ENCODE assay signal across 18 cellular contexts in the genomic region with DNA sequence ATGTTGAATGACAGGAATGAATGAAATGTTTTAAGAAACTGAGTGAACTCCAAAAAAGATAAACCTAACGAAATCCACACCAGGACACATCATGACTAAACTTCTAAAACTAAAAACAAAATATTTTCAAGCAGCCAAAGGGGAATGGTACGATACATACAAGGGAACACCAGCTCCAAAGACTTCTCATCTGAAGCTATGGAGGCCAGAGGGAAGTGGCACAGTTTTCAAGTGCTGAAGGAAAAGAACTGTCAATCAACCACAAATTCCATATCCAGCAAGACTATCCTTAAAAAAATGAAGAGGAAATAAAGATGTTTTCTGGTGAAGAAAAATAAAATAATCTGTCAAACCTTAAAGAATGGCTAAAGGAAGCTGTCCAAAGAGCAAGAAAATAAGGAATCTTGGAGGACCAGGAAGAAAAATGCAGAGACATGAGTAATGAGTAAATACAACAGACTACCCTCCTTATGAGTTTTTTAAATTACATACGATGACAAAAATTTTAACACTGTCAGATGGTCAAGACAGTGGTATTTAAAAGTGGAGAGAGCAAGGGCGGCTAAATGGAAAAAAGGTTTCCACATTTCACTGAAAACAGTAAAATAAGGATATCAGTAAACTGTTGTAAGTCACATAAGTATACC. TPM values are rescaled to one million over a fixed set of nuclear protein-coding genes. Genes with fewer than 3 reads are reported as not detected.
A peak's percentile ranks its signal among the peaks of the same experiment; 100 is the strongest.
DNase-seq lines count a peak whose midpoint lies in the region; ATAC-seq, FAIRE-seq and TF ChIP-seq lines count a peak whose summit lies in the region.
"Had no signal": no experiment of that assay in that cellular context is flagged by ENCODE, and none has a peak within 500 bp of the region (broad histone marks: within the 10 kb centered on the region; RNA-seq: fewer than 3 reads in every experiment).

No MANE protein-coding gene starts in this region.

- TF ChIP-seq CTCF in HepG2 (CRISPR knock-in tag; IDR thresholded peaks at IDR 0.05) (no peak), right lobe of liver (IDR thresholded peaks at IDR 0.05) (no peak)

- H3K27ac Mint-ChIP-seq in dendritic cell treated with granulocyte-macrophage colony-stimulating factor and Interleukin-4, amounts not matched to agents 40 ng/mL and 50 ng/mL, for 4 days: peak overlapping the region; percentile 11
- H3K27ac Mint-ChIP-seq: CD4-positive, CD25-positive, alpha-beta regulatory T cell had no signal

- no TSS peak for BruUV-seq in HepG2 (replicated peaks; lab: Mats Ljungman, UMichigan)

- no peak for TF ChIP-seq POLR2A in HepG2 (IDR thresholded peaks at IDR 0.05; ENCODE audit: insufficient read depth in 1 of 2, low read depth in 2 of 2, low read length in 2 of 2)
- no peak for TF ChIP-seq POLR2A in right lobe of liver (IDR thresholded peaks at IDR 0.05)

- H3K36me3 ChIP-seq in HepG2 (replicated peaks in 1 of 2; ENCODE audit: control insufficient read depth in 1 of 2, insufficient read depth in 2 of 2, low read length in 2 of 2): no peaks in the 10 kb centered on the region; a peak in 1 of 5 replicates
- no peaks in the 10 kb centered on the region for H3K36me3 ChIP-seq in right lobe of liver
- H3K36me3 ChIP-seq: BE2C had no signal

- FAIRE-seq in HepG2 (lab: Jason Lieb, UNC): no peak

- DNase-seq in HepG2 (ENCODE audit: low spot score): no peak
- no peak for DNase-seq in right lobe of liver
- DNase-seq in NCI-H226: peak; percentile 13
- DNase-seq: BE2C; C1 segment of cervical spinal cord; CD4-positive, CD25-positive, alpha-beta regulatory T cell; DMS153; DMS79; GDM1; GOT3; H7; IMR-90; KBM-7 had no signal

- peaks cover 13% of the 10 kb centered on the region for H3K9me3 Mint-ChIP-seq in dendritic cell treated with granulocyte-macrophage colony-stimulating factor and Interleukin-4, amounts not matched to agents 40 ng/mL and 50 ng/mL, for 4 days

- H3K4me1 Mint-ChIP-seq in dendritic cell treated with granulocyte-macrophage colony-stimulating factor and Interleukin-4, amounts not matched to agents 40 ng/mL and 50 ng/mL, for 4 days (ENCODE audit: low read depth): peaks cover 75% of the 10 kb centered on the region

- TF ChIP-seq RAD21 in HepG2 (CRISPR knock-in tag; IDR thresholded peaks at IDR 0.05): no peak

- ATAC-seq in HepG2: no peak
- ATAC-seq in right lobe of liver: no peak
- ATAC-seq in GM21825 (IDR thresholded peaks at IDR 0.05; ENCODE audit: unreplicated experiment): no peak
- ATAC-seq in HG03108 (IDR thresholded peaks at IDR 0.05; ENCODE audit: unreplicated experiment): no peak
- ATAC-seq: HCT116 had no signal

- H3K9me3 ChIP-seq in HepG2 (ENCODE audit: low read length) (no peaks in the 10 kb centered on the region), right lobe of liver (no peaks in the 10 kb centered on the region)

- H4K20me1 ChIP-seq in HepG2 (ENCODE audit: insufficient read depth, low read length): peaks cover 19% of the 10 kb centered on the region; the same call in 1 of the 2 replicates

- POLR2A ChIA-PET in HepG2 (lab: Yijun Ruan, JAX): no interaction called here

- WGBS in HepG2 (ENCODE audit: low lambda C conversion rate): 91% methylated on average over 4 of the region's 4 CpGs
- 79% methylated on average over 4 of the region's 4 CpGs for WGBS in right lobe of liver (ENCODE audit: insufficient coverage, low coverage, low lambda C conversion rate, missing lambda C conversion rate)

- H3K27ac ChIP-seq in HepG2 (ENCODE audit: extremely low read length, insufficient read depth, low read length) (no peak overlapping the region), right lobe of liver (no peak overlapping the region)
- H3K27ac ChIP-seq: HL-60 had no signal

- H3K79me2 ChIP-seq in HepG2 (ENCODE audit: insufficient read depth, low read length): peaks cover 91% of the 10 kb centered on the region

- TF ChIP-seq EP300 in HepG2 (IDR thresholded peaks at IDR 0.05; ENCODE audit: low read depth in 2 of 2, low read length in 2 of 2) (no peak), HepG2 (CRISPR knock-in tag; IDR thresholded peaks at IDR 0.05; ENCODE audit: borderline replicate concordance) (no peak)

- intact Hi-C loops in HepG2 (cut with micrococcal nuclease; ENCODE audit: unreplicated experiment): no loop called here
- intact Hi-C loops in right lobe of liver (cut with DNase I): no loop called here
- intact Hi-C loops in dendritic cell treated with granulocyte-macrophage colony-stimulating factor and Interleukin-4, amounts not matched to agents 40 ng/mL and 50 ng/mL, for 4 days (cut with micrococcal nuclease): no loop called here

- H3K4me3 Mint-ChIP-seq in dendritic cell treated with granulocyte-macrophage colony-stimulating factor and Interleukin-4, amounts not matched to agents 40 ng/mL and 50 ng/mL, for 4 days: no peak overlapping the region

- no peaks in the 10 kb centered on the region for H3K4me1 ChIP-seq in HepG2 (ENCODE audit: insufficient read depth, low read length)
- no peaks in the 10 kb centered on the region for H3K4me1 ChIP-seq in right lobe of liver

- no peak overlapping the region for H3K4me3 ChIP-seq in HepG2 (replicated peaks in 1 of 3; ENCODE audit: insufficient read depth in 1 of 3, low read depth in 2 of 3, low read length in 3 of 3)
- no peak overlapping the region for H3K4me3 ChIP-seq in right lobe of liver

- peaks cover 9% of the 10 kb centered on the region for H3K36me3 Mint-ChIP-seq in dendritic cell treated with granulocyte-macrophage colony-stimulating factor and Interleukin-4, amounts not matched to agents 40 ng/mL and 50 ng/mL, for 4 days (ENCODE audit: low read depth)

- in situ Hi-C loops in HepG2 (cut with HindIII; ENCODE audit: extremely low pct_ligation_motif_present, low pct_unique_long_range_greater_than_20kb): no loop called here

- no peak overlapping the region for H3K4me2 ChIP-seq in HepG2 (ENCODE audit: low read depth, low read length)

- H3K27me3 ChIP-seq in HepG2 (ENCODE audit: control insufficient read depth in 1 of 2, insufficient read depth in 2 of 2, low read length in 2 of 2) (no peaks in the 10 kb centered on the region), right lobe of liver (no peaks in the 10 kb centered on the region)
- H3K27me3 ChIP-seq: BE2C had no signal

- CTCF ChIA-PET in HepG2 (lab: Yijun Ruan, JAX; ENCODE audit: low intra/inter-chr PET ratio, low total read pairs): no interaction called here

- no peak overlapping the region for H3K9ac ChIP-seq in HepG2 (ENCODE audit: insufficient read depth, low read depth, low read length)

- no peaks in the 10 kb centered on the region for H3K27me3 Mint-ChIP-seq in dendritic cell treated with granulocyte-macrophage colony-stimulating factor and Interleukin-4, amounts not matched to agents 40 ng/mL and 50 ng/mL, for 4 days
- H3K27me3 Mint-ChIP-seq: CD4-positive, CD25-positive, alpha-beta regulatory T cell had no signal

- no peak overlapping the region for H2AFZ ChIP-seq in HepG2 (ENCODE audit: low read length)

TF ChIP-seq in HepG2, 621 proteins besides CTCF, POLR2A, EP300 and RAD21:
- no peak for TF ChIP-seq ZNF644 (CRISPR knock-in tag; IDR thresholded peaks at IDR 0.05; ENCODE audit: low read depth)
- no peak for TF ChIP-seq ZNF350 (CRISPR knock-in tag; IDR thresholded peaks at IDR 0.05; ENCODE audit: borderline replicate concordance, low read depth)
- TF ChIP-seq ZNF550 (CRISPR knock-in tag; IDR thresholded peaks at IDR 0.05; ENCODE audit: borderline replicate concordance): no peak
- peak; percentile 94 for TF ChIP-seq ZNF317 (CRISPR knock-in tag; IDR thresholded peaks at IDR 0.05)
- no peak for TF ChIP-seq FOXC1 (CRISPR knock-in tag; IDR thresholded peaks at IDR 0.05; ENCODE audit: borderline replicate concordance)

RNA-seq across cellular contexts. Expression of gene CAMSAP1, which starts 12.0 kb away (rescaled TPM):
- total RNA-seq in HepG2 (2016; rRNA removed; fragmentation: Illumina TruSeq; extraction: Trizol) (10.2 and 12.4 TPM in 2 replicates), right lobe of liver (10 to 100 TPM in 3 of 6 experiments, 1 to 10 TPM in 3; 5.2 to 16.1 (median 10.4) TPM)
- 177 and 181 TPM in 2 replicates for total RNA-seq in HepG2 (2016; cell fraction: cytosol; rRNA removed; fragmentation: Illumina TruSeq; extraction: Trizol; ENCODE audit: low read depth)
- total RNA-seq in HepG2 (2016; cell fraction: insoluble cytoplasmic fraction; rRNA removed; fragmentation: Illumina TruSeq; extraction: Trizol): 8.9 and 16.6 TPM in 2 replicates
- 41.6 and 42.6 TPM in 2 replicates for total RNA-seq in HepG2 (2016; cell fraction: membrane; rRNA removed; fragmentation: Illumina TruSeq; extraction: Trizol)
- total RNA-seq in HepG2 (2016; cell fraction: nucleus; rRNA removed; fragmentation: Illumina TruSeq; extraction: Trizol): 13.3 and 18.1 TPM in 2 replicates
- polyA plus RNA-seq in HepG2 (2011; rRNA removed): 3.8 and 4.1 TPM in 2 replicates
- polyA plus RNA-seq in HepG2 (2011; cell fraction: cytosol; rRNA removed): 4.6 and 6.9 TPM in 2 replicates
- polyA plus RNA-seq in HepG2 (2011; cell fraction: nucleus; rRNA removed): 5.7 and 6.6 TPM in 2 replicates
- 6.8 and 8.3 TPM in 2 replicates for polyA plus RNA-seq in HepG2 (2012)
- 0.67 and 0.97 TPM in 2 replicates for polyA plus RNA-seq in HepG2 (2016; cell fraction: cytosol; fragmentation: Illumina TruSeq; extraction: Trizol; ENCODE audit: low read depth)
- polyA plus RNA-seq in HepG2 (2016; cell fraction: insoluble cytoplasmic fraction; fragmentation: Illumina TruSeq; extraction: Trizol; ENCODE audit: low read depth): 8.6 and 9.1 TPM in 2 replicates
- 2.4 and 2.5 TPM in 2 replicates for polyA plus RNA-seq in HepG2 (2016; cell fraction: membrane; fragmentation: Illumina TruSeq; extraction: Trizol; ENCODE audit: low read depth)
- polyA plus RNA-seq in HepG2 (2016; cell fraction: nucleus; fragmentation: Illumina TruSeq; extraction: Trizol; ENCODE audit: insufficient read depth, low read depth): 13.6 and 16.2 TPM in 2 replicates
- polyA minus RNA-seq in HepG2 (2011; rRNA and poly(A)+ RNA removed; ENCODE audit: low replicate concordance): 13.5 and 58.6 TPM in 2 replicates
- polyA minus RNA-seq in HepG2 (2011; cell fraction: cytosol; rRNA and poly(A)+ RNA removed): 18.0 and 25.6 TPM in 2 replicates
- 10.9 and 12.2 TPM in 2 replicates for polyA minus RNA-seq in HepG2 (2011; cell fraction: nucleus; rRNA and poly(A)+ RNA removed)
